In the genomic region with DNA sequence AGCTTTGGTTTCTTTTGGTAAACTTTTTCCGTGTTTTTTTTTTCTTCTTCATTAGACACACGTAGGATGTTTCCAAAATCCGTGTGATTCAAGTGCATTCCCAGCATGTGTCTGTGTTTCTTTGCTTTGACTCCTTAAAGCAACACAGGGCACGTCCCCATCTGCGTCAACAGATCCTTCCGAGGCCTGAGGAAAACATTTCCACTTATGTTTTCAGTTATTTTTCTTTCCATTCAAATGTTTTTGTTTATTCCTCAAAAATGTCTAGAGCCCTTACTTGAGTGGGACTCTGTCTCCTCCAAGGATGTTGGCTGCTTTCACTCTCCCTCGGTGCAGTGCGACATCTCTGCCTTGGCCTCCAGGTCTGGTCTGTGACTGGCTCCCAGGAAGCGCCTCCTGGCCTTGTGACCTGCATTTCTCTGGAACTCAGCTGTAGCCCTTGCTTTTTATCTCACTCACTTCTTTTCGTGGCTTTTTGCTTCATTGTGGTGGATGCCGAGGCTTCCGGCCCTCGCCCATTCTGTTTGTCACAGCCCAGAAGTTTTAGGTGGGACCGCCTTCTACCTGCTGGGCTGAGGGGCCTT, we compare ENCODE assay signal across 1 cellular context.
TF ChIP-seq lines count a peak whose summit lies in the region.

No MANE protein-coding gene starts in this region.

TF ChIP-seq in GM23338, 12 proteins besides CTCF, POLR2A, EP300 and RAD21 (continued from another document):
- TF ChIP-seq, protein P1, sequence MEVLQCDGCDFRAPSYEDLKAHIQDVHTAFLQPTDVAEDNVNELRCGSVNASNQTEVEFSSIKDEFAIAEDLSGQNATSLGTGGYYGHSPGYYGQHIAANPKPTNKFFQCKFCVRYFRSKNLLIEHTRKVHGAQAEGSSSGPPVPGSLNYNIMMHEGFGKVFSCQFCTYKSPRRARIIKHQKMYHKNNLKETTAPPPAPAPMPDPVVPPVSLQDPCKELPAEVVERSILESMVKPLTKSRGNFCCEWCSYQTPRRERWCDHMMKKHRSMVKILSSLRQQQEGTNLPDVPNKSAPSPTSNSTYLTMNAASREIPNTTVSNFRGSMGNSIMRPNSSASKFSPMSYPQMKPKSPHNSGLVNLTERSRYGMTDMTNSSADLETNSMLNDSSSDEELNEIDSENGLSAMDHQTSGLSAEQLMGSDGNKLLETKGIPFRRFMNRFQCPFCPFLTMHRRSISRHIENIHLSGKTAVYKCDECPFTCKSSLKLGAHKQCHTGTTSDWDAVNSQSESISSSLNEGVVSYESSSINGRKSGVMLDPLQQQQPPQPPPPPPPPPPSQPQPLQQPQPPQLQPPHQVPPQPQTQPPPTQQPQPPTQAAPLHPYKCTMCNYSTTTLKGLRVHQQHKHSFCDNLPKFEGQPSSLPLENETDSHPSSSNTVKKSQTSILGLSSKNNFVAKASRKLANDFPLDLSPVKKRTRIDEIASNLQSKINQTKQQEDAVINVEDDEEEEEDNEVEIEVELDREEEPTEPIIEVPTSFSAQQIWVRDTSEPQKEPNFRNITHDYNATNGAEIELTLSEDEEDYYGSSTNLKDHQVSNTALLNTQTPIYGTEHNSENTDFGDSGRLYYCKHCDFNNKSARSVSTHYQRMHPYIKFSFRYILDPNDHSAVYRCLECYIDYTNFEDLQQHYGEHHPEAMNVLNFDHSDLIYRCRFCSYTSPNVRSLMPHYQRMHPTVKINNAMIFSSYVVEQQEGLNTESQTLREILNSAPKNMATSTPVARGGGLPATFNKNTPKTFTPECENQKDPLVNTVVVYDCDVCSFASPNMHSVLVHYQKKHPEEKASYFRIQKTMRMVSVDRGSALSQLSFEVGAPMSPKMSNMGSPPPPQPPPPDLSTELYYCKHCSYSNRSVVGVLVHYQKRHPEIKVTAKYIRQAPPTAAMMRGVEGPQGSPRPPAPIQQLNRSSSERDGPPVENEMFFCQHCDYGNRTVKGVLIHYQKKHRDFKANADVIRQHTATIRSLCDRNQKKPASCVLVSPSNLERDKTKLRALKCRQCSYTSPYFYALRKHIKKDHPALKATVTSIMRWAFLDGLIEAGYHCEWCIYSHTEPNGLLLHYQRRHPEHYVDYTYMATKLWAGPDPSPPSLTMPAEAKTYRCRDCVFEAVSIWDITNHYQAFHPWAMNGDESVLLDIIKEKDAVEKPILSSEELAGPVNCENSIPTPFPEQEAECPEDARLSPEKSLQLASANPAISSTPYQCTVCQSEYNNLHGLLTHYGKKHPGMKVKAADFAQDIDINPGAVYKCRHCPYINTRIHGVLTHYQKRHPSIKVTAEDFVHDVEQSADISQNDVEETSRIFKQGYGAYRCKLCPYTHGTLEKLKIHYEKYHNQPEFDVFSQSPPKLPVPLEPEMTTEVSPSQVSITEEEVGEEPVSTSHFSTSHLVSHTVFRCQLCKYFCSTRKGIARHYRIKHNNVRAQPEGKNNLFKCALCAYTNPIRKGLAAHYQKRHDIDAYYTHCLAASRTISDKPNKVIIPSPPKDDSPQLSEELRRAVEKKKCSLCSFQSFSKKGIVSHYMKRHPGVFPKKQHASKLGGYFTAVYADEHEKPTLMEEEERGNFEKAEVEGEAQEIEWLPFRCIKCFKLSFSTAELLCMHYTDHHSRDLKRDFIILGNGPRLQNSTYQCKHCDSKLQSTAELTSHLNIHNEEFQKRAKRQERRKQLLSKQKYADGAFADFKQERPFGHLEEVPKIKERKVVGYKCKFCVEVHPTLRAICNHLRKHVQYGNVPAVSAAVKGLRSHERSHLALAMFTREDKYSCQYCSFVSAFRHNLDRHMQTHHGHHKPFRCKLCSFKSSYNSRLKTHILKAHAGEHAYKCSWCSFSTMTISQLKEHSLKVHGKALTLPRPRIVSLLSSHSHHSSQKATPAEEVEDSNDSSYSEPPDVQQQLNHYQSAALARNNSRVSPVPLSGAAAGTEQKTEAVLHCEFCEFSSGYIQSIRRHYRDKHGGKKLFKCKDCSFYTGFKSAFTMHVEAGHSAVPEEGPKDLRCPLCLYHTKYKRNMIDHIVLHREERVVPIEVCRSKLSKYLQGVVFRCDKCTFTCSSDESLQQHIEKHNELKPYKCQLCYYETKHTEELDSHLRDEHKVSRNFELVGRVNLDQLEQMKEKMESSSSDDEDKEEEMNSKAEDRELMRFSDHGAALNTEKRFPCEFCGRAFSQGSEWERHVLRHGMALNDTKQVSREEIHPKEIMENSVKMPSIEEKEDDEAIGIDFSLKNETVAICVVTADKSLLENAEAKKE (CRISPR knock-in tag; IDR thresholded peaks at IDR 0.05), result no peak
- TF ChIP-seq CREB1 (CRISPR knock-in tag; IDR thresholded peaks at IDR 0.05; ENCODE audit: low read depth) (no peak), JUNB (IDR thresholded peaks at IDR 0.05; ENCODE audit: unreplicated experiment) (no peak), EZH2phosphoT487 (IDR thresholded peaks at IDR 0.05; ENCODE audit: unreplicated experiment) (no peak), POLR2AphosphoS5 (IDR thresholded peaks at IDR 0.05; ENCODE audit: low read depth) (no peak), ZNF114 (CRISPR knock-in tag; IDR thresholded peaks at IDR 0.05) (no peak), STAT1 (IDR thresholded peaks at IDR 0.05; ENCODE audit: unreplicated experiment) (no peak), EZH2 (IDR thresholded peaks at IDR 0.05; ENCODE audit: low read depth, unreplicated experiment) (no peak)
- TF ChIP-seq, protein P2, sequence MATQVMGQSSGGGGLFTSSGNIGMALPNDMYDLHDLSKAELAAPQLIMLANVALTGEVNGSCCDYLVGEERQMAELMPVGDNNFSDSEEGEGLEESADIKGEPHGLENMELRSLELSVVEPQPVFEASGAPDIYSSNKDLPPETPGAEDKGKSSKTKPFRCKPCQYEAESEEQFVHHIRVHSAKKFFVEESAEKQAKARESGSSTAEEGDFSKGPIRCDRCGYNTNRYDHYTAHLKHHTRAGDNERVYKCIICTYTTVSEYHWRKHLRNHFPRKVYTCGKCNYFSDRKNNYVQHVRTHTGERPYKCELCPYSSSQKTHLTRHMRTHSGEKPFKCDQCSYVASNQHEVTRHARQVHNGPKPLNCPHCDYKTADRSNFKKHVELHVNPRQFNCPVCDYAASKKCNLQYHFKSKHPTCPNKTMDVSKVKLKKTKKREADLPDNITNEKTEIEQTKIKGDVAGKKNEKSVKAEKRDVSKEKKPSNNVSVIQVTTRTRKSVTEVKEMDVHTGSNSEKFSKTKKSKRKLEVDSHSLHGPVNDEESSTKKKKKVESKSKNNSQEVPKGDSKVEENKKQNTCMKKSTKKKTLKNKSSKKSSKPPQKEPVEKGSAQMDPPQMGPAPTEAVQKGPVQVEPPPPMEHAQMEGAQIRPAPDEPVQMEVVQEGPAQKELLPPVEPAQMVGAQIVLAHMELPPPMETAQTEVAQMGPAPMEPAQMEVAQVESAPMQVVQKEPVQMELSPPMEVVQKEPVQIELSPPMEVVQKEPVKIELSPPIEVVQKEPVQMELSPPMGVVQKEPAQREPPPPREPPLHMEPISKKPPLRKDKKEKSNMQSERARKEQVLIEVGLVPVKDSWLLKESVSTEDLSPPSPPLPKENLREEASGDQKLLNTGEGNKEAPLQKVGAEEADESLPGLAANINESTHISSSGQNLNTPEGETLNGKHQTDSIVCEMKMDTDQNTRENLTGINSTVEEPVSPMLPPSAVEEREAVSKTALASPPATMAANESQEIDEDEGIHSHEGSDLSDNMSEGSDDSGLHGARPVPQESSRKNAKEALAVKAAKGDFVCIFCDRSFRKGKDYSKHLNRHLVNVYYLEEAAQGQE (IDR thresholded peaks at IDR 0.05; ENCODE audit: unreplicated experiment), result no peak
TF ChIP-seq in GM23338: peak in this region for 0.
